In genomic region chr16:15874745-15875314, GRCh38 we compare ENCODE assay signal across 9 cellular contexts. TPM values are rescaled to one million over a fixed set of nuclear protein-coding genes. Genes with fewer than 3 reads are reported as not detected.
DNase-seq lines count a peak whose midpoint lies in the region; ATAC-seq and TF ChIP-seq lines count a peak whose summit lies in the region.
"Had no signal": no experiment of that assay in that cellular context is flagged by ENCODE, and none has a peak within 500 bp of the region (broad histone marks: within the 10 kb centered on the region; RNA-seq: fewer than 3 reads in every experiment).

No MANE protein-coding gene starts in this region.

- H3K36me3 Mint-ChIP-seq in CD4-positive, alpha-beta T cell (ENCODE audit: low read depth), result peaks cover 57% of the 10 kb centered on the region

- H3K27ac Mint-ChIP-seq in CD4-positive, alpha-beta T cell, result no peak overlapping the region

- H3K27ac ChIP-seq in CD4-positive, alpha-beta T cell (ENCODE audit: low read depth, low read length), result no peak overlapping the region

- peaks cover 15% of the 10 kb centered on the region for H3K36me3 ChIP-seq in HAP-1 (replicated peaks)

- H3K4me1 ChIP-seq in HAP-1, result peaks cover 5% of the 10 kb centered on the region

- H3K9me3 ChIP-seq in CD4-positive, alpha-beta T cell (ENCODE audit: control insufficient read depth, low read length), result no peaks in the 10 kb centered on the region
- no peaks in the 10 kb centered on the region for H3K9me3 ChIP-seq in HAP-1

- DNase-seq in CD4-positive, alpha-beta T cell, result peak in 1 of 10 experiments; percentile 13
- DNase-seq in HAP-1 (ENCODE audit: low spot score in 2 of 2), result peak; percentile 33 to 67
- peak; percentile 81 for DNase-seq in SK-MEL-5 (ENCODE audit: low read depth, low spot score)
- DNase-seq in fibroblast of mammary gland (ENCODE audit: low read depth), result peak; percentile 85
- peak in 43 of 56 donors; percentile 2 to 59 (median 23) for DNase-seq in nucleus accumbens (lab: John Stamatoyannopoulos, UW)
- no peak for DNase-seq in KG1 (lab: John Stamatoyannopoulos, UW)
- DNase-seq in ecto neural progenitor cell (ENCODE audit: low spot score), result no peak

- intact Hi-C loops in CD4-positive, alpha-beta T cell (cut with DNase I, micrococcal nuclease), result loop anchor here (1.0 kb wide), 1 partner anchor 252 kb away; no protein-coding TSS in a partner anchor

- in situ Hi-C loops in HAP-1 (cut with MboI; ENCODE audit: low sequenced_read_pairs), result loop anchor here (10.0 kb wide), 1 partner anchor 250 kb away; no protein-coding TSS in a partner anchor
- in situ Hi-C loops in SK-MEL-5 (cut with HindIII; ENCODE audit: low pct_unique_long_range_greater_than_20kb, low sequenced_read_pairs), result no loop called here

- ATAC-seq in CD4-positive, alpha-beta T cell (ENCODE audit: poor library complexity), result no peak
- no peak for ATAC-seq in HG03280 (IDR thresholded peaks at IDR 0.05; ENCODE audit: unreplicated experiment)

- H3K4me1 Mint-ChIP-seq in CD4-positive, alpha-beta T cell (ENCODE audit: low read depth), result no peaks in the 10 kb centered on the region

- H3K27me3 Mint-ChIP-seq in CD4-positive, alpha-beta T cell, result no peaks in the 10 kb centered on the region

- no peak overlapping the region for H3K4me3 Mint-ChIP-seq in CD4-positive, alpha-beta T cell

- CTCF ChIA-PET in CD4-positive, alpha-beta T cell (lab: Charles Lee), result interaction anchor here (0.9 to 1.0 kb wide), 2 partner anchors 12 to 13 kb away, joined by 3 to 4 read pairs; partner anchors contain the start of gene CEP20

- no peaks in the 10 kb centered on the region for H3K9me3 Mint-ChIP-seq in CD4-positive, alpha-beta T cell

- no peak overlapping the region for H3K4me3 ChIP-seq in HAP-1
- no peak overlapping the region for H3K4me3 ChIP-seq in fibroblast of mammary gland (ENCODE audit: control insufficient read depth, low read depth, low read length)

- POLR2A ChIA-PET in CD4-positive, alpha-beta T cell (lab: Charles Lee), result interaction anchor here (1.2 kb wide), 1 partner anchor 14 kb away, joined by 5 read pairs; the partner anchor contains the start of gene CEP20

- peak; percentile 57 for TF ChIP-seq CTCF in CD4-positive, alpha-beta T cell (IDR thresholded peaks at IDR 0.05)
- TF ChIP-seq CTCF in fibroblast of mammary gland (conservative IDR thresholded peaks at IDR 0.05; ENCODE audit: control insufficient read depth, insufficient read depth, low read depth, low read length), result peak; percentile 91

- H3K27me3 ChIP-seq in CD4-positive, alpha-beta T cell (ENCODE audit: control insufficient read depth, insufficient read depth, low read length), result no peaks in the 10 kb centered on the region
- no peaks in the 10 kb centered on the region for H3K27me3 ChIP-seq in HAP-1 (ENCODE audit: low read depth)

RNA-seq across cellular contexts. Expression of gene CEP20, which starts 13.6 kb away (rescaled TPM):
- 10 to 100 TPM; 14.4 to 15.5 TPM for total RNA-seq in CD4-positive, alpha-beta T cell
- 45.9 and 46.6 TPM in 2 replicates for total RNA-seq in SK-MEL-5 (2014; rRNA removed; shearing (Covaris generic))
- polyA plus RNA-seq in SK-MEL-5 (2015; cell fraction: cytosol; rRNA removed), result 34.5 and 35.2 TPM in 2 replicates
- polyA plus RNA-seq in SK-MEL-5 (2015; cell fraction: nucleus; rRNA removed), result 10.8 and 17.7 TPM in 2 replicates

RNA-seq across cellular contexts. Expression of gene MYH11, which starts 18.0 kb away (rescaled TPM):
- total RNA-seq in CD4-positive, alpha-beta T cell, result not detected
- total RNA-seq in SK-MEL-5 (2014; rRNA removed; shearing (Covaris generic)), result 0.03 TPM in 1 of 2 replicates, not detected in the other
- not detected in 2 replicates for polyA plus RNA-seq in SK-MEL-5 (2015; cell fraction: cytosol; rRNA removed)
- not detected in 2 replicates for polyA plus RNA-seq in SK-MEL-5 (2015; cell fraction: nucleus; rRNA removed)
- total RNA-seq: T-helper 1 cell treated with Interleukin-12 subunit alpha and Interleukin-12 subunit beta and Interleukin-4 antibody, amounts not matched to agents 30 ng/mL and 1 ng/mL, for 36 hours had no signal

Comparison
In these comparisons a context has a peak if more than half of its experiments do, and no peak if none do; other contexts are left out.
1. DNase-seq: peak in HAP-1 (2 of 2), SK-MEL-5 (single experiment), fibroblast of mammary gland (single experiment) and nucleus accumbens (43 of 56); none in KG1 (single experiment) and ecto neural progenitor cell (single experiment).